In genomic region chr6:152301021-152301805, GRCh38 we compare ENCODE assay signal across 7 cellular contexts.
A peak's percentile ranks its signal among the peaks of the same experiment; 100 is the strongest.
DNase-seq lines count a peak whose midpoint lies in the region; ATAC-seq and TF ChIP-seq lines count a peak whose summit lies in the region.

No MANE protein-coding gene starts in this region.

- H3K9me3 Mint-ChIP-seq in progenitor cell of endocrine pancreas (ENCODE audit: low read depth): no peaks in the 10 kb centered on the region

- H2AFZ ChIP-seq in fibroblast of lung (ENCODE audit: low read length): peak overlapping the region; percentile 78

- peak overlapping the region; percentile 65 to 94 for H3K4me3 ChIP-seq in Panc1 (ENCODE audit: low read depth in 2 of 2, low read length in 2 of 2)
- peak overlapping the region; percentile 55 to 75 (median 64) for H3K4me3 ChIP-seq in fibroblast of lung (replicated peaks in 1 of 4; ENCODE audit: control extremely low read depth in 1 of 4, insufficient read depth in 1 of 4, low read depth in 3 of 4, low read length in 4 of 4)

- DNase-seq in Panc1 (ENCODE audit: low read depth, low spot score): no peak
- peak in 1 of 2 donors; percentile 84 for DNase-seq in fibroblast of lung (ENCODE audit: low read depth in 2 of 2)
- no peak for DNase-seq in progenitor cell of endocrine pancreas (ENCODE audit: low spot score, unreplicated experiment)
- DNase-seq in AG08396 (ENCODE audit: low spot score): no peak
- DNase-seq in C1 segment of cervical spinal cord (lab: John Stamatoyannopoulos, UW): no peak

- peak overlapping the region; percentile 83 for H3K4me3 Mint-ChIP-seq in progenitor cell of endocrine pancreas (ENCODE audit: low read depth)

- H3K27me3 Mint-ChIP-seq in progenitor cell of endocrine pancreas: no peaks in the 10 kb centered on the region

- H3K4me2 ChIP-seq in fibroblast of lung (ENCODE audit: extremely low read depth, insufficient read depth, low read length): peak overlapping the region; percentile 77

- H3K36me3 Mint-ChIP-seq in progenitor cell of endocrine pancreas (ENCODE audit: insufficient read depth): peaks cover 2% of the 10 kb centered on the region

- H3K79me2 ChIP-seq in fibroblast of lung (ENCODE audit: control insufficient read depth, insufficient read depth, low read length): no peaks in the 10 kb centered on the region

- H4K20me1 ChIP-seq in fibroblast of lung (ENCODE audit: control insufficient read depth, extremely low read depth, insufficient read depth, low read length): no peaks in the 10 kb centered on the region

- H3K27ac Mint-ChIP-seq in progenitor cell of endocrine pancreas: peak overlapping the region; percentile 89

- in situ Hi-C loops in Panc1 (cut with HindIII; ENCODE audit: low pct_unique_long_range_greater_than_20kb, low sequenced_read_pairs): no loop called here

- H3K36me3 ChIP-seq in Panc1 (ENCODE audit: control insufficient read depth, insufficient read depth, low read length) (no peaks in the 10 kb centered on the region), fibroblast of lung (ENCODE audit: control insufficient read depth, insufficient read depth, low read length) (no peaks in the 10 kb centered on the region)

- CTCF ChIA-PET in Panc1 (lab: Charles Lee): interaction anchor here (0.8 kb wide), 1 partner anchor 36 kb away, joined by 3 read pairs; no protein-coding TSS in a partner anchor

- peak overlapping the region; percentile 58 for H3K9ac ChIP-seq in fibroblast of lung (ENCODE audit: insufficient read depth, low read length)

- no TSS peak for BruUV-seq in Panc1 (replicated peaks; lab: Mats Ljungman, UMichigan)

- H3K27ac ChIP-seq in Panc1 (ENCODE audit: low read length) (peak overlapping the region; percentile 61), fibroblast of lung (ENCODE audit: insufficient read depth, low read length) (peak overlapping the region; percentile 74)

- H3K27me3 ChIP-seq in Panc1 (ENCODE audit: control insufficient read depth, insufficient read depth, low read length) (no peaks in the 10 kb centered on the region), fibroblast of lung (ENCODE audit: control insufficient read depth, insufficient read depth, low read length) (no peaks in the 10 kb centered on the region)

- intact Hi-C loops in Panc1 (cut with micrococcal nuclease; ENCODE audit: unreplicated experiment): no loop called here

- no peaks in the 10 kb centered on the region for H3K9me3 ChIP-seq in Panc1 (ENCODE audit: control insufficient read depth, insufficient read depth, low read depth, low read length)
- H3K9me3 ChIP-seq in fibroblast of lung (ENCODE audit: control insufficient read depth, insufficient read depth, low read depth, low read length): no peaks in the 10 kb centered on the region

- peak; percentile 33 for ATAC-seq in GM18870 (IDR thresholded peaks at IDR 0.05; ENCODE audit: unreplicated experiment)
- peak; percentile 28 for ATAC-seq in HG02678 (IDR thresholded peaks at IDR 0.05; ENCODE audit: unreplicated experiment)
- ATAC-seq in Panc1: no peak

- no peaks in the 10 kb centered on the region for H3K4me1 ChIP-seq in Panc1 (ENCODE audit: control insufficient read depth, insufficient read depth, low read length)
- H3K4me1 ChIP-seq in fibroblast of lung (ENCODE audit: control insufficient read depth, extremely low read depth, insufficient read depth, low read length): no peaks in the 10 kb centered on the region

- peaks cover 19% of the 10 kb centered on the region for H3K4me1 Mint-ChIP-seq in progenitor cell of endocrine pancreas (ENCODE audit: low read depth)

- TF ChIP-seq CTCF in Panc1 (IDR thresholded peaks at IDR 0.05): no peak
- no peak for TF ChIP-seq CTCF in fibroblast of lung (conservative IDR thresholded peaks at IDR 0.05 in 1 of 2, IDR thresholded peaks at IDR 0.05 in 1 of 2; ENCODE audit: low read depth in 1 of 2, low read length in 2 of 2)
- no peak for TF ChIP-seq CTCF in progenitor cell of endocrine pancreas (IDR thresholded peaks at IDR 0.05; ENCODE audit: unreplicated experiment)

- POLR2A ChIA-PET in Panc1 (lab: Charles Lee): no interaction called here
